ENCODE assay signal across 20 cellular contexts in genomic region chr11:24848857-24849256, GRCh38.
DNase-seq lines count a peak whose midpoint lies in the region; ATAC-seq, FAIRE-seq and TF ChIP-seq lines count a peak whose summit lies in the region.
"Had no signal": no experiment of that assay in that cellular context is flagged by ENCODE, and none has a peak within 500 bp of the region (broad histone marks: within the 10 kb centered on the region; RNA-seq: fewer than 3 reads in every experiment).

No MANE protein-coding gene starts in this region.

- H3K9me3 Mint-ChIP-seq in CD14-positive monocyte: peaks cover 3 to 7% (median 4%) of the 10 kb centered on the region in 7 donors

- no peak overlapping the region for H3K4me3 Mint-ChIP-seq in CD14-positive monocyte
- H3K4me3 Mint-ChIP-seq: CD4-positive, alpha-beta T cell; CD8-positive, alpha-beta T cell had no signal

- H3K27me3 Mint-ChIP-seq in CD14-positive monocyte (ENCODE audit: low read depth in 3 of 3): peaks cover 0 to 2% (median 0%) of the 10 kb centered on the region in 3 donors
- H3K27me3 Mint-ChIP-seq: CD4-positive, alpha-beta T cell had no signal

- H3K27me3 ChIP-seq in HepG2 (ENCODE audit: control insufficient read depth in 1 of 2, insufficient read depth in 2 of 2, low read length in 2 of 2) (no peaks in the 10 kb centered on the region), right lobe of liver (no peaks in the 10 kb centered on the region)
- H3K27me3 ChIP-seq: BE2C, BLaER1 had no signal

- DNase-seq in HepG2 (ENCODE audit: low spot score) (no peak), right lobe of liver (no peak), medulla oblongata (ENCODE audit: extremely low spot score) (no peak), CD14-positive monocyte (ENCODE audit: low spot score) (no peak)
- DNase-seq: ACHN; BE2C; C1 segment of cervical spinal cord; Caco-2; Calu3; CD4-positive, alpha-beta T cell; CD8-positive, alpha-beta T cell; DMS79 treated with DMSO at 0.1 percent for 48 hours; GDM1 had no signal

- H3K36me3 ChIP-seq in HepG2 (replicated peaks in 1 of 2; ENCODE audit: control insufficient read depth in 1 of 2, insufficient read depth in 2 of 2, low read length in 2 of 2): no peaks in the 10 kb centered on the region
- no peaks in the 10 kb centered on the region for H3K36me3 ChIP-seq in right lobe of liver
- H3K36me3 ChIP-seq: BE2C, BLaER1 had no signal

- TF ChIP-seq POLR2A in HepG2 (IDR thresholded peaks at IDR 0.05; ENCODE audit: insufficient read depth in 1 of 2, low read depth in 2 of 2, low read length in 2 of 2) (no peak), right lobe of liver (IDR thresholded peaks at IDR 0.05) (no peak)

- no peak for FAIRE-seq in HepG2 (lab: Jason Lieb, UNC)
- FAIRE-seq: D721Med, GM12878, GM12892, GM18507 had no signal

- no peak for ATAC-seq in HepG2
- no peak for ATAC-seq in right lobe of liver
- ATAC-seq: CD8-positive, alpha-beta T cell; GM12878 had no signal

- CTCF ChIA-PET in HepG2 (lab: Yijun Ruan, JAX; ENCODE audit: low intra/inter-chr PET ratio, low total read pairs): no interaction called here

- H3K9me3 ChIP-seq in HepG2 (ENCODE audit: low read length) (peaks cover 13% of the 10 kb centered on the region; the same call in 1 of the 2 replicates), right lobe of liver (no peaks in the 10 kb centered on the region)
- H3K9me3 ChIP-seq: BE2C, Caco-2 had no signal

- no peak overlapping the region for H3K4me2 ChIP-seq in HepG2 (ENCODE audit: low read depth, low read length)
- H3K4me2 ChIP-seq: BLaER1 had no signal

- H3K4me1 ChIP-seq in HepG2 (ENCODE audit: insufficient read depth, low read length): no peaks in the 10 kb centered on the region
- H3K4me1 ChIP-seq in right lobe of liver: no peaks in the 10 kb centered on the region
- H3K4me1 ChIP-seq: BE2C, BLaER1, Caco-2 had no signal

- no peak for TF ChIP-seq CTCF in HepG2 (CRISPR knock-in tag; IDR thresholded peaks at IDR 0.05)
- no peak for TF ChIP-seq CTCF in right lobe of liver (IDR thresholded peaks at IDR 0.05)
- TF ChIP-seq CTCF in VCaP (conservative IDR thresholded peaks at IDR 0.05): no peak
- no peak for TF ChIP-seq CTCF in CD14-positive monocyte (IDR thresholded peaks at IDR 0.05)

- intact Hi-C loops in HepG2 (cut with micrococcal nuclease; ENCODE audit: unreplicated experiment) (no loop called here), right lobe of liver (cut with DNase I) (no loop called here), CD14-positive monocyte (cut with micrococcal nuclease) (no loop called here)

- H3K79me2 ChIP-seq in HepG2 (ENCODE audit: insufficient read depth, low read length): no peaks in the 10 kb centered on the region

- no peaks in the 10 kb centered on the region for H4K20me1 ChIP-seq in HepG2 (ENCODE audit: insufficient read depth, low read length)
- H4K20me1 ChIP-seq: BLaER1 had no signal

- no peaks in the 10 kb centered on the region for H3K4me1 Mint-ChIP-seq in CD14-positive monocyte

- POLR2A ChIA-PET in HepG2 (lab: Yijun Ruan, JAX): no interaction called here

- H3K36me3 Mint-ChIP-seq in CD14-positive monocyte: no peaks in the 10 kb centered on the region
- H3K36me3 Mint-ChIP-seq: CD8-positive, alpha-beta T cell had no signal

- H3K9ac ChIP-seq in HepG2 (ENCODE audit: insufficient read depth, low read depth, low read length): no peak overlapping the region
- H3K9ac ChIP-seq: BLaER1 had no signal

- 3% methylated on average over 1 of the region's 1 CpG for WGBS in HepG2 (ENCODE audit: low lambda C conversion rate)
- WGBS in right lobe of liver (ENCODE audit: insufficient coverage, low coverage, low lambda C conversion rate, missing lambda C conversion rate): 90% methylated on average over 1 of the region's 1 CpG

- TF ChIP-seq EP300 in HepG2 (IDR thresholded peaks at IDR 0.05; ENCODE audit: low read depth in 2 of 2, low read length in 2 of 2): no peak
- no peak for TF ChIP-seq EP300 in HepG2 (CRISPR knock-in tag; IDR thresholded peaks at IDR 0.05; ENCODE audit: borderline replicate concordance)

- no peak overlapping the region for H3K27ac ChIP-seq in HepG2 (ENCODE audit: extremely low read length, insufficient read depth, low read length)
- H3K27ac ChIP-seq in right lobe of liver: no peak overlapping the region
- peak overlapping the region; percentile 66 for H3K27ac ChIP-seq in VCaP
- H3K27ac ChIP-seq: 22Rv1, BLaER1 had no signal

- no TSS peak for BruUV-seq in HepG2 (replicated peaks; lab: Mats Ljungman, UMichigan)

- in situ Hi-C loops in HepG2 (cut with HindIII; ENCODE audit: extremely low pct_ligation_motif_present, low pct_unique_long_range_greater_than_20kb): no loop called here

- no peak overlapping the region for H3K4me3 ChIP-seq in HepG2 (replicated peaks in 1 of 3; ENCODE audit: insufficient read depth in 1 of 3, low read depth in 2 of 3, low read length in 3 of 3)
- H3K4me3 ChIP-seq in right lobe of liver: no peak overlapping the region
- H3K4me3 ChIP-seq: BLaER1, GM12878 had no signal

- H2AFZ ChIP-seq in HepG2 (ENCODE audit: low read length): no peak overlapping the region

- TF ChIP-seq RAD21 in HepG2 (CRISPR knock-in tag; IDR thresholded peaks at IDR 0.05): no peak

- no peak overlapping the region for H3K27ac Mint-ChIP-seq in CD14-positive monocyte
- H3K27ac Mint-ChIP-seq: CD4-positive, alpha-beta T cell; CD8-positive, alpha-beta T cell had no signal

TF ChIP-seq in HepG2, 621 proteins besides CTCF, POLR2A, EP300 and RAD21:
- no peak for TF ChIP-seq PATZ1 (CRISPR knock-in tag; IDR thresholded peaks at IDR 0.05)
- no peak for TF ChIP-seq ZNF17 (CRISPR knock-in tag; IDR thresholded peaks at IDR 0.05)
- peak in 1 of 2 experiments; percentile 79; a peak in 3 of 4 replicates for TF ChIP-seq MAFK (conservative IDR thresholded peaks at IDR 0.05 in 1 of 2, IDR thresholded peaks at IDR 0.05 in 1 of 2; ENCODE audit: low read length in 2 of 2)
- TF ChIP-seq IRX3 (CRISPR knock-in tag; IDR thresholded peaks at IDR 0.05; ENCODE audit: borderline replicate concordance, low read depth): no peak
- no peak for TF ChIP-seq ATF3 (CRISPR knock-in tag; IDR thresholded peaks at IDR 0.05)
- TF ChIP-seq STAT6 (CRISPR knock-in tag; IDR thresholded peaks at IDR 0.05; ENCODE audit: borderline replicate concordance): no peak
- no peak for TF ChIP-seq ZFP90 (CRISPR knock-in tag; IDR thresholded peaks at IDR 0.05; ENCODE audit: borderline replicate concordance)
- no peak for TF ChIP-seq BATF2 (CRISPR knock-in tag; IDR thresholded peaks at IDR 0.05)
- TF ChIP-seq PHF21A (CRISPR knock-in tag; IDR thresholded peaks at IDR 0.05): no peak
- TF ChIP-seq MLX (CRISPR knock-in tag; IDR thresholded peaks at IDR 0.05): no peak
- peak; percentile 47; the same call in 1 of the 2 replicates for TF ChIP-seq MAFF (IDR thresholded peaks at IDR 0.05; ENCODE audit: low read depth, low read length)
- TF ChIP-seq XRCC5 (optimal IDR thresholded peaks at IDR 0.05; ENCODE audit: low read length): no peak
